In the genomic region with DNA sequence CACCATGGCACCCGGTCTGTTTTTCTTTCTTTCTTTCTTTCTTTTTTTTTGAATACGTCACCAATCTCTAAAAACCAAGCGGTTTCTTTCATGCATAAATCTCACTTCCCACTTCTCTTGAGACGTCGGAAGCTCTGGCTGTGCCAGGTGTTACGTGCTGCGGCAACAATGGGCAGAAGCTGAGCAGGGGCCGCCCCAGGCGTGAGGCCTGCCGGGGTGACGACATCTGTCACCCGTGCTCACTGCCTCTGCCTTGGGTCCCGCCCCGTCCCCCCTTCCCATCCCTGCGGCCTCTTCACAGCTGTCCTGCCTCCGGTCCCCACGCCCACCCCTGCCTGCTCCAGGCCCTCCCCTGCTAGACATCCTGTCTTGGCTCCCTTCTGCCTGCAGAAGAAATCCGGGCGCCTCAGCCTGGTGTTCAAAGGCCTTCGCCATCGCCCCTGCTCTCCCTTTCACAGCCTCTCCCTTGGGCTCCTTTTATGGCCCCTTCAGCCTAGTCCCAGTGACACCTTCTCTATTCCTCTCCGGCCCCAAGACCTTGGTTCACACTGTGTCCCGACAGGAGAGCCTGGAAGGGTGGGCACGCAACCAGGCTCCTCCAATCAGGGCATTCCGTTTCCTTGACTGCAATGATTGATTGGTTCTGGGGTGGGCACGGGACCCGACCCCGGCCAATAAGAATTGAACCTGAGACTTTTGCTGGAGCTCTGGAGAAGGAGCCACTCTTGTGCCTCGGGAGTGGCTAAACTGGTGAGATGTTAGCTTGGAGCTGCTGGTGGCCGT, we compare ENCODE assay signal across 8 cellular contexts. TPM values are rescaled to one million over a fixed set of nuclear protein-coding genes. Genes with fewer than 3 reads are reported as not detected.
A peak's percentile ranks its signal among the peaks of the same experiment; 100 is the strongest.
DNase-seq lines count a peak whose midpoint lies in the region; ATAC-seq and TF ChIP-seq lines count a peak whose summit lies in the region.

No MANE protein-coding gene starts in this region.

- H3K4me3 Mint-ChIP-seq in activated T-helper 17 cell treated with anti-CD3 and anti-CD28 coated beads, Interleukin-2, amount 50 U/mL, for 72 hours, result peak overlapping the region; percentile 73

- TF ChIP-seq POLR2A in GM18526 (IDR thresholded peaks at IDR 0.05; ENCODE audit: extremely low read depth, insufficient read length) (peak; percentile 29), erythroblast (IDR thresholded peaks at IDR 0.05; ENCODE audit: low read length) (no peak)

- no peak overlapping the region for H3K4me3 ChIP-seq in psoas muscle

- H3K27ac Mint-ChIP-seq in activated T-helper 17 cell treated with anti-CD3 and anti-CD28 coated beads, Interleukin-2, amount 50 U/mL, for 72 hours, result peak overlapping the region; percentile 92

- 45 to 54% (median 50%) methylated on average over 30 of the region's 30 CpGs for WGBS in psoas muscle, 3 donors

- no peaks in the 10 kb centered on the region for H3K27me3 Mint-ChIP-seq in activated T-helper 17 cell treated with anti-CD3 and anti-CD28 coated beads, Interleukin-2, amount 50 U/mL, for 72 hours

- intact Hi-C loops in psoas muscle (cut with DNase I), result loop anchor here (5.0 kb wide), 2 partner anchors 49 to 96 kb away; no protein-coding TSS in a partner anchor

- no peaks in the 10 kb centered on the region for H3K27me3 ChIP-seq in psoas muscle (ENCODE audit: insufficient read depth in 3 of 3, low read length in 2 of 3)

- peaks cover 8% of the 10 kb centered on the region for H3K4me1 Mint-ChIP-seq in activated T-helper 17 cell treated with anti-CD3 and anti-CD28 coated beads, Interleukin-2, amount 50 U/mL, for 72 hours

- peak overlapping the region; percentile 1 for H3K27ac ChIP-seq in psoas muscle

- no peaks in the 10 kb centered on the region for H3K9me3 Mint-ChIP-seq in activated T-helper 17 cell treated with anti-CD3 and anti-CD28 coated beads, Interleukin-2, amount 50 U/mL, for 72 hours

- ATAC-seq in HG02678 (IDR thresholded peaks at IDR 0.05; ENCODE audit: unreplicated experiment) (peak; percentile 66), psoas muscle (peak in 1 of 4 donors; percentile 25)
- peak; percentile 88 for ATAC-seq in activated T-helper 17 cell treated with anti-CD3 and anti-CD28 coated beads, Interleukin-2, amount 50 U/mL, for 72 hours (replicated peaks)

- no peaks in the 10 kb centered on the region for H3K9me3 ChIP-seq in psoas muscle

- no peaks in the 10 kb centered on the region for H3K36me3 ChIP-seq in psoas muscle (ENCODE audit: insufficient read depth in 1 of 2, low read depth in 1 of 2)

- DNase-seq in NCI-H69 (lab: John Stamatoyannopoulos, UW) (peak; percentile 18), psoas muscle (peak in 1 of 2 donors; percentile 54), HT-29 (ENCODE audit: low spot score) (no peak), erythroblast (lab: John Stamatoyannopoulos, UW) (no peak), hepatic stellate cell (ENCODE audit: low spot score) (no peak)

- peaks cover 4% of the 10 kb centered on the region for H3K4me1 ChIP-seq in psoas muscle

- no peaks in the 10 kb centered on the region for H3K36me3 Mint-ChIP-seq in activated T-helper 17 cell treated with anti-CD3 and anti-CD28 coated beads, Interleukin-2, amount 50 U/mL, for 72 hours (ENCODE audit: low read depth)

- TF ChIP-seq CTCF in psoas muscle (IDR thresholded peaks at IDR 0.05), result no peak

RNA-seq across cellular contexts. Expression of gene P2RX1, which starts 4.8 kb away (rescaled TPM):
- 1 to 10 TPM in 1 of 2 donors, not detected in 1; 1.6 TPM for total RNA-seq in activated T-helper 17 cell treated with anti-CD3 and anti-CD28 coated beads, Interleukin-2, amount 50 U/mL, for 72 hours
- under 1 TPM; 0.18 to 0.94 (median 0.32) TPM for total RNA-seq in psoas muscle
- under 1 TPM; 0.06 to 0.13 (median 0.07) TPM for polyA plus RNA-seq in psoas muscle
- 0.03 TPM in 1 of 2 replicates, not detected in the other for total RNA-seq in HT-29 (2014; rRNA removed; shearing (Covaris generic))

RNA-seq across cellular contexts. Expression of gene CAMKK1, which starts 18.6 kb away (rescaled TPM):
- 1 to 10 TPM; 4.0 to 4.9 TPM for total RNA-seq in activated T-helper 17 cell treated with anti-CD3 and anti-CD28 coated beads, Interleukin-2, amount 50 U/mL, for 72 hours
- total RNA-seq in psoas muscle, result 1 to 10 TPM in 3 of 4 donors, under 1 TPM in 1; 0.92 to 2.3 (median 1.8) TPM
- 1 to 10 TPM in 2 of 3 donors, under 1 TPM in 1; 0.91 to 1.5 (median 1.3) TPM for polyA plus RNA-seq in psoas muscle
- 6.2 TPM in 2 replicates for total RNA-seq in HT-29 (2014; rRNA removed; shearing (Covaris generic))

RNA-seq across cellular contexts. Expression of gene ATP2A3, which starts 52.8 kb away (rescaled TPM):
- 100 to 1,000 TPM in 1 of 2 donors, 10 to 100 TPM in 1; 81.5 to 153 TPM for total RNA-seq in activated T-helper 17 cell treated with anti-CD3 and anti-CD28 coated beads, Interleukin-2, amount 50 U/mL, for 72 hours
- total RNA-seq in psoas muscle, result 1 to 10 TPM; 2.9 to 3.4 (median 3.1) TPM
- 1 to 10 TPM; 1.2 to 3.8 (median 1.7) TPM for polyA plus RNA-seq in psoas muscle
- 10.9 and 13.7 TPM in 2 replicates for total RNA-seq in HT-29 (2014; rRNA removed; shearing (Covaris generic))
